Comparison of ENCODE assay signal across 8 cellular contexts in genomic region chr18:5294618-5295230, GRCh38.
DNase-seq lines count a peak whose midpoint lies in the region; ATAC-seq and TF ChIP-seq lines count a peak whose summit lies in the region.

No MANE protein-coding gene starts in this region.

- peak overlapping the region; percentile 48 to 90 for H3K4me3 ChIP-seq in DND-41 (ENCODE audit: low read depth in 1 of 2, low read length in 2 of 2)
- no peak overlapping the region for H3K4me3 ChIP-seq in KMS-11 (IDR thresholded peaks at IDR 0.05; ENCODE audit: insufficient read depth, low read depth, low read length)
- peak overlapping the region; percentile 84 for H3K4me3 ChIP-seq in skeletal muscle cell (ENCODE audit: low read depth, low read length)

- H4K20me1 ChIP-seq in DND-41 (ENCODE audit: insufficient read depth, low read length) (no peaks in the 10 kb centered on the region), KMS-11 (ENCODE audit: insufficient read depth) (no peaks in the 10 kb centered on the region)

- DNase-seq in DND-41, result peak; percentile 71
- peak; percentile 49 to 71 (median 56) for DNase-seq in T-helper 1 cell
- DNase-seq in amniotic stem cell (lab: John Stamatoyannopoulos, UW), result peak; percentile 22
- DNase-seq in hippocampal formation (lab: John Stamatoyannopoulos, UW), result peak; percentile 54 to 59
- no peak for DNase-seq in skeletal muscle cell (ENCODE audit: low read depth)
- no peak for DNase-seq in NCI-H1436 treated with DMSO at 0.1 percent for 48 hours (lab: John Stamatoyannopoulos, UW)

- TF ChIP-seq CTCF in DND-41 (IDR thresholded peaks at IDR 0.05; ENCODE audit: borderline replicate concordance, extremely low read depth, low read length, poor library complexity, severe bottlenecking) (no peak), KMS-11 (conservative IDR thresholded peaks at IDR 0.05; ENCODE audit: low read depth, low read length) (no peak)

- peak overlapping the region; percentile 97 for H3K27ac ChIP-seq in DND-41 (ENCODE audit: low read length)
- peak overlapping the region; percentile 92 for H3K27ac ChIP-seq in KMS-11

- peaks cover 34% of the 10 kb centered on the region for H3K79me2 ChIP-seq in DND-41 (ENCODE audit: insufficient read depth, low read length)
- H3K79me2 ChIP-seq in KMS-11 (ENCODE audit: insufficient read depth, low read depth), result peaks cover 11% of the 10 kb centered on the region; the same call in 1 of the 2 replicates

- ATAC-seq in DND-41 (ENCODE audit: insufficient read depth, low read depth) (peak; percentile 36), GM21717 (IDR thresholded peaks at IDR 0.05; ENCODE audit: unreplicated experiment) (peak; percentile 26)

- H2AFZ ChIP-seq in DND-41 (ENCODE audit: low read depth, low read length) (peak overlapping the region; percentile 80), KMS-11 (ENCODE audit: low read depth) (peak overlapping the region; percentile 62)

- H3K9me3 ChIP-seq in DND-41 (ENCODE audit: insufficient read depth, low read length, severe bottlenecking), result no peaks in the 10 kb centered on the region

- H3K4me2 ChIP-seq in DND-41 (ENCODE audit: insufficient read depth, low read length), result peak overlapping the region; percentile 76
- peak overlapping the region; percentile 73; the same call in 1 of the 2 replicates for H3K4me2 ChIP-seq in KMS-11

- H3K27me3 ChIP-seq in DND-41 (ENCODE audit: insufficient read depth, low read length, poor library complexity) (no peaks in the 10 kb centered on the region), KMS-11 (ENCODE audit: insufficient read depth, low read depth) (no peaks in the 10 kb centered on the region)

- H3K9ac ChIP-seq in DND-41 (ENCODE audit: low read depth, low read length) (peak overlapping the region; percentile 98), KMS-11 (peak overlapping the region; percentile 85)

- H3K4me1 ChIP-seq in DND-41 (ENCODE audit: insufficient read depth, low read length), result peaks cover 27% of the 10 kb centered on the region
- peaks cover 16% of the 10 kb centered on the region for H3K4me1 ChIP-seq in KMS-11 (ENCODE audit: low read depth, poor library complexity, severe bottlenecking)

- H3K36me3 ChIP-seq in DND-41 (ENCODE audit: insufficient read depth, low read length) (peaks cover 37% of the 10 kb centered on the region), KMS-11 (ENCODE audit: insufficient read depth) (peaks cover 6% of the 10 kb centered on the region; the same call in 1 of the 2 replicates)

Comparison
In these comparisons a context has a peak if more than half of its experiments do, and no peak if none do; other contexts are left out.
1. DNase-seq: peak in DND-41 (single experiment), T-helper 1 cell (5 of 5), amniotic stem cell (single experiment) and hippocampal formation (2 of 2); none in skeletal muscle cell (single experiment) and NCI-H1436 treated with DMSO at 0.1 percent for 48 hours (single experiment).